Comparison of ENCODE assay signal across 22 cellular contexts in the genomic region with DNA sequence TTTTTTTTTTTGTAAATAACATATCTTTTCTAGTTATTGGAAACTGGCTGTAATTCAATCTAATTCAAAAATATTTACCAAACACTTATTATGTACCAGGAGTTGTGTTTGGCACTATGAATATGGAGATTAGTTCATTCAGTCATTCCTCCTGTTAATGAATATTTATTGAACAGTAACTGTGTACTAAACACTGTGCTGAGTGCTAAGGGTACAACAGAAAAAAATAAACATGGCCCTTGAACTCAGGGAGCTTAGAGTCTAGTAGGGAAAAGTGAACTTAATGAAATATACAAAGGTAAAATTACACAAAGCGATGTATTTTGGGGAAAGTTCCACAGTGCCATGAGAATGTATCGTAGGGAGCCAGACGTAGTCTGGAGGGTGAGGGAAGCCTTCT.
"Had no signal": no experiment of that assay in that cellular context is flagged by ENCODE, and none has a peak within 500 bp of the region (broad histone marks: within the 10 kb centered on the region; RNA-seq: fewer than 3 reads in every experiment).

No MANE protein-coding gene starts in this region.

- ATAC-seq: naive thymus-derived CD8-positive, alpha-beta T cell; stimulated activated naive CD8-positive, alpha-beta T cell treated with anti-CD3 and anti-CD28 coated beads, Interleukin-15, amount 100 ng/mL, for 72 hours had no signal

- FAIRE-seq: colon, frontal cortex, small intestine had no signal

- H3K27ac ChIP-seq: dorsolateral prefrontal cortex, neutrophil, parathyroid adenoma, right lobe of liver, thyroid gland, vagina had no signal

- H3K9me3 ChIP-seq: neutrophil, right lobe of liver, thyroid gland, vagina had no signal

- H3K4me1 ChIP-seq: parathyroid adenoma, thyroid gland, vagina had no signal

- H3K79me2 ChIP-seq: parathyroid adenoma had no signal

- H3K27me3 ChIP-seq: neutrophil, right lobe of liver, thyroid gland, vagina had no signal

- H3K36me3 ChIP-seq: neutrophil, right lobe of liver, thyroid gland, vagina had no signal

- H3K4me3 ChIP-seq: dorsolateral prefrontal cortex, lung, right lobe of liver, thyroid gland, vagina had no signal

- DNase-seq: dorsolateral prefrontal cortex; effector CD4-positive, alpha-beta T cell; hypothalamus; immature natural killer cell; islet precursor cell; mesendoderm; midbrain; naive thymus-derived CD8-positive, alpha-beta T cell; right lobe of liver; stimulated activated CD4-positive, alpha-beta T cell treated with anti-CD3 and anti-CD28 coated beads, Interleukin-15, amount 100 ng/mL, for 24 hours; stimulated activated CD4-positive, alpha-beta T cell treated with anti-CD3 and anti-CD28 coated beads, Interleukin-2, amount 100 ng/mL, for 48 hours; stimulated activated naive CD4-positive, alpha-beta T cell; stimulated activated naive CD8-positive, alpha-beta T cell treated with anti-CD3 and anti-CD28 coated beads, Interleukin-15, amount 100 ng/mL, for 72 hours; thyroid gland; trophoblast cell had no signal

- H3K9ac ChIP-seq: parathyroid adenoma had no signal

- H2AFZ ChIP-seq: parathyroid adenoma had no signal
